9 cellular contexts compared by ENCODE assay signal in the genomic region with DNA sequence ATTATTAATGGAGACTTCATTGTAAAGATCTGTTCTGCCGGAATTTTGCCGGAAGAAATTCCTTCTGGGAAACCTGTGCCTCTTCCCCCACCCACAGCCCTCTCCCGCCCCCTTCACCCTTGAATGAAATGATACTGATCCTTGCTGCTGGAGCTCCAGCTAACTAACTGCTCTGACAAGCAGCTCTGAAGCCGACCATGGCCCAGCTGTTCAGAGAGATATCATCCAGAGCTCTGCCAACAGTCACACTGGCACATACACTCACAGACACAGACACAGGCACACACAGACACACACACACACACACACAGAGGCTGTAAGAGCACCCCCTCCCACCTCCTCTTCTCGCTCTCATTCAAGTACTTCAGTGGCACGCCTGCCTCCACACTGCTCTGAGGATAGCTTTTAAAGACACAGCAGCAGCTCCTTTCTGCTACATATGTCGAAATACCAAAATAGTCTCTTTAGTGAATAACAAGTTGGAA.
DNase-seq lines count a peak whose midpoint lies in the region; ATAC-seq lines count a peak whose summit lies in the region.
"Had no signal": no experiment of that assay in that cellular context is flagged by ENCODE, and none has a peak within 500 bp of the region (broad histone marks: within the 10 kb centered on the region; RNA-seq: fewer than 3 reads in every experiment).

No MANE protein-coding gene starts in this region.

- no peaks in the 10 kb centered on the region for H3K27me3 Mint-ChIP-seq in stimulated activated memory B cell treated with anti-CD40 and anti-IgM and Interleukin-4, amounts not matched to agents 10 μg/mL and 1 μg/mL and 100 μg/mL, for 72 hours

- H3K4me3 Mint-ChIP-seq in stimulated activated memory B cell treated with anti-CD40 and anti-IgM and Interleukin-4, amounts not matched to agents 10 μg/mL and 1 μg/mL and 100 μg/mL, for 72 hours = no peak overlapping the region

- no peak for ATAC-seq in stimulated activated memory B cell treated with anti-CD40 and anti-IgM and Interleukin-4, amounts not matched to agents 10 μg/mL and 1 μg/mL and 100 μg/mL, for 72 hours
- ATAC-seq: body of pancreas had no signal

- peak overlapping the region; percentile 26 for H3K27ac Mint-ChIP-seq in stimulated activated memory B cell treated with anti-CD40 and anti-IgM and Interleukin-4, amounts not matched to agents 10 μg/mL and 1 μg/mL and 100 μg/mL, for 72 hours

- H3K4me1 Mint-ChIP-seq in stimulated activated memory B cell treated with anti-CD40 and anti-IgM and Interleukin-4, amounts not matched to agents 10 μg/mL and 1 μg/mL and 100 μg/mL, for 72 hours = peaks cover 40% of the 10 kb centered on the region

- DNase-seq in NCI-H82 (lab: John Stamatoyannopoulos, UW) (peak; percentile 48), NCI-H82 treated with DMSO at 0.1 percent for 48 hours (lab: John Stamatoyannopoulos, UW; ENCODE audit: unreplicated experiment) (no peak), anterior cingulate cortex (lab: John Stamatoyannopoulos, UW) (peak in 53 of 58 donors; percentile 4 to 66 (median 33)), iPS-NIHi11 (ENCODE audit: low spot score) (peak; percentile 58), LoVo (ENCODE audit: low spot score) (no peak), AG08395 (ENCODE audit: low spot score) (no peak), cortex of kidney (lab: John Stamatoyannopoulos, UW) (no peak)

- no peaks in the 10 kb centered on the region for H3K9me3 Mint-ChIP-seq in stimulated activated memory B cell treated with anti-CD40 and anti-IgM and Interleukin-4, amounts not matched to agents 10 μg/mL and 1 μg/mL and 100 μg/mL, for 72 hours

- H3K36me3 Mint-ChIP-seq in stimulated activated memory B cell treated with anti-CD40 and anti-IgM and Interleukin-4, amounts not matched to agents 10 μg/mL and 1 μg/mL and 100 μg/mL, for 72 hours = peaks cover 51% of the 10 kb centered on the region

Comparison
In these comparisons a context has a peak if more than half of its experiments do, and no peak if none do; other contexts are left out.
1. DNase-seq: peak in NCI-H82 (single experiment), anterior cingulate cortex (53 of 58) and iPS-NIHi11 (single experiment); none in NCI-H82 treated with DMSO at 0.1 percent for 48 hours (single experiment), LoVo (single experiment), AG08395 (single experiment) and cortex of kidney (single experiment).